17 cellular contexts compared by ENCODE assay signal in genomic region chr3:32913790-32914446, GRCh38. TPM values are rescaled to one million over a fixed set of nuclear protein-coding genes. Genes with fewer than 3 reads are reported as not detected.
DNase-seq lines count a peak whose midpoint lies in the region; ATAC-seq and TF ChIP-seq lines count a peak whose summit lies in the region.
"Had no signal": no experiment of that assay in that cellular context is flagged by ENCODE, and none has a peak within 500 bp of the region (broad histone marks: within the 10 kb centered on the region; RNA-seq: fewer than 3 reads in every experiment).

No MANE protein-coding gene starts in this region.

- H3K4me3 ChIP-seq in LNCaP clone FGC (ENCODE audit: low read depth, low read length) = no peak overlapping the region
- H3K4me3 ChIP-seq in endodermal cell (ENCODE audit: low read length) = no peak overlapping the region
- H3K4me3 ChIP-seq in lung = no peak overlapping the region
- H3K4me3 ChIP-seq: colonic mucosa, SJSA1, spleen had no signal

- H3K4me1 Mint-ChIP-seq in endodermal cell = no peaks in the 10 kb centered on the region

- H3K36me3 ChIP-seq in endodermal cell (ENCODE audit: control insufficient read depth, insufficient read depth, low read length) (no peaks in the 10 kb centered on the region), lung (ENCODE audit: control insufficient read depth in 2 of 2, insufficient read depth in 2 of 2, low read length in 2 of 2) (no peaks in the 10 kb centered on the region)
- H3K36me3 ChIP-seq: colonic mucosa, SJSA1, spleen had no signal

- H3K27ac ChIP-seq in 22Rv1 (no peak overlapping the region), endodermal cell (ENCODE audit: low read depth, low read length) (no peak overlapping the region), lung (ENCODE audit: low read depth in 1 of 2, low read length in 1 of 2) (peak overlapping the region in 1 of 2 donors; percentile 77)
- H3K27ac ChIP-seq: colonic mucosa, SJSA1, spleen had no signal

- DNase-seq in LNCaP clone FGC (ENCODE audit: low read depth) = peak; percentile 0
- no peak for DNase-seq in endodermal cell
- peak; percentile 83 for DNase-seq in lung (ENCODE audit: low spot score)
- no peak for DNase-seq in activated effector memory CD4-positive, alpha-beta T cell treated with anti-CD3 and anti-CD28 coated beads, Interleukin-2, amount 50 U/mL, for 16 hours
- DNase-seq in occipital lobe (lab: John Stamatoyannopoulos, UW) = no peak
- DNase-seq: activated CD4-positive, alpha-beta T cell treated with anti-CD3 and anti-CD28 coated beads for 4 hours; activated effector memory CD4-positive, alpha-beta T cell treated with Interleukin-2 at 50 U/mL for 16 hours; colonic mucosa; GOT3; NCI-H446 treated with DMSO at 0.1 percent for 48 hours; spleen had no signal

- peak; percentile 40 for TF ChIP-seq CTCF in 22Rv1 (IDR thresholded peaks at IDR 0.05)
- TF ChIP-seq CTCF in LNCaP clone FGC (IDR thresholded peaks at IDR 0.05; ENCODE audit: control insufficient read depth, extremely low read depth, insufficient read depth) = no peak
- peak; percentile 5 for TF ChIP-seq CTCF in endodermal cell (conservative IDR thresholded peaks at IDR 0.05)
- TF ChIP-seq CTCF in lung (IDR thresholded peaks at IDR 0.05; ENCODE audit: control extremely low read depth, extremely low read depth) = no peak

- H3K27me3 ChIP-seq in endodermal cell (ENCODE audit: control insufficient read depth, insufficient read depth, low read length, poor library complexity, severe bottlenecking) = no peaks in the 10 kb centered on the region
- no peaks in the 10 kb centered on the region for H3K27me3 ChIP-seq in lung (ENCODE audit: control insufficient read depth, insufficient read depth)
- H3K27me3 ChIP-seq: colonic mucosa, SJSA1, spleen had no signal

- H3K9ac ChIP-seq in endodermal cell (ENCODE audit: extremely low read depth, low read length, poor library complexity, severe bottlenecking) = no peak overlapping the region

- 89 to 93% methylated on average over 6 to 7 of the region's 7 CpGs for WGBS in endodermal cell (ENCODE audit: insufficient coverage in 1 of 2, insufficient read length in 1 of 2), 2 experiments
- WGBS in lung, 2 donors = 43 to 66% methylated on average over 7 of the region's 7 CpGs

- no peaks in the 10 kb centered on the region for H3K27me3 Mint-ChIP-seq in endodermal cell (ENCODE audit: insufficient read depth)

- ATAC-seq in lung (ENCODE audit: insufficient read depth, low FRiP score) = peak; percentile 76
- no peak for ATAC-seq in GM21619 (IDR thresholded peaks at IDR 0.05; ENCODE audit: unreplicated experiment)
- ATAC-seq in HG03442 (IDR thresholded peaks at IDR 0.05; ENCODE audit: unreplicated experiment) = no peak

- no peak overlapping the region for H3K27ac Mint-ChIP-seq in endodermal cell

- H3K4me3 Mint-ChIP-seq in endodermal cell = no peak overlapping the region

- H3K36me3 Mint-ChIP-seq in endodermal cell (ENCODE audit: low read depth) = no peaks in the 10 kb centered on the region

- H3K9me3 Mint-ChIP-seq in endodermal cell = peaks cover 2% of the 10 kb centered on the region

- H3K4me1 ChIP-seq in endodermal cell (ENCODE audit: control insufficient read depth, insufficient read depth, low read length) (no peaks in the 10 kb centered on the region), lung (ENCODE audit: control insufficient read depth in 2 of 2, insufficient read depth in 2 of 2, low read length in 2 of 2) (no peaks in the 10 kb centered on the region)
- H3K4me1 ChIP-seq: colonic mucosa, SJSA1, spleen had no signal

- H3K9me3 ChIP-seq in endodermal cell (ENCODE audit: control insufficient read depth, low read length) (peaks cover 14% of the 10 kb centered on the region), lung (ENCODE audit: control insufficient read depth in 2 of 2, insufficient read depth in 1 of 2, low read length in 1 of 2) (peaks cover 0 to 2% of the 10 kb centered on the region in 2 donors)
- H3K9me3 ChIP-seq: colonic mucosa, SJSA1 had no signal

RNA-seq across cellular contexts. Expression of gene CCR4, which starts 37.5 kb away (rescaled TPM):
- total RNA-seq in endodermal cell (under 1 TPM in 1 of 2 donors, not detected in 1; 0.11 TPM), lung (1 to 10 TPM in 1 of 2 donors, under 1 TPM in 1; 0.71 to 2.9 TPM), occipital lobe (not detected)
- polyA plus RNA-seq in endodermal cell (2013, experiment 1 of 2) = not detected
- 0.08 TPM for polyA plus RNA-seq in endodermal cell (2013, experiment 2 of 2)
- 1 to 10 TPM in 1 of 2 donors, under 1 TPM in 1; 0.04 to 1.0 TPM for polyA plus RNA-seq in lung
- total RNA-seq: LHCN-M2, SJSA1 had no signal
- polyA plus RNA-seq: AG04450 had no signal

Comparison
In these comparisons a context has a peak if more than half of its experiments do, and no peak if none do; other contexts are left out.
1. CTCF ChIP-seq: peak in 22Rv1 (single experiment) and endodermal cell (single experiment); none in LNCaP clone FGC (single experiment) and lung (single experiment).
2. DNase-seq: peak in LNCaP clone FGC (single experiment) and lung (single experiment); none in endodermal cell (single experiment), activated effector memory CD4-positive, alpha-beta T cell treated with anti-CD3 and anti-CD28 coated beads, Interleukin-2, amount 50 U/mL, for 16 hours (single experiment) and occipital lobe (single experiment).